ENCODE assay signal across 1 cellular context in the genomic region with DNA sequence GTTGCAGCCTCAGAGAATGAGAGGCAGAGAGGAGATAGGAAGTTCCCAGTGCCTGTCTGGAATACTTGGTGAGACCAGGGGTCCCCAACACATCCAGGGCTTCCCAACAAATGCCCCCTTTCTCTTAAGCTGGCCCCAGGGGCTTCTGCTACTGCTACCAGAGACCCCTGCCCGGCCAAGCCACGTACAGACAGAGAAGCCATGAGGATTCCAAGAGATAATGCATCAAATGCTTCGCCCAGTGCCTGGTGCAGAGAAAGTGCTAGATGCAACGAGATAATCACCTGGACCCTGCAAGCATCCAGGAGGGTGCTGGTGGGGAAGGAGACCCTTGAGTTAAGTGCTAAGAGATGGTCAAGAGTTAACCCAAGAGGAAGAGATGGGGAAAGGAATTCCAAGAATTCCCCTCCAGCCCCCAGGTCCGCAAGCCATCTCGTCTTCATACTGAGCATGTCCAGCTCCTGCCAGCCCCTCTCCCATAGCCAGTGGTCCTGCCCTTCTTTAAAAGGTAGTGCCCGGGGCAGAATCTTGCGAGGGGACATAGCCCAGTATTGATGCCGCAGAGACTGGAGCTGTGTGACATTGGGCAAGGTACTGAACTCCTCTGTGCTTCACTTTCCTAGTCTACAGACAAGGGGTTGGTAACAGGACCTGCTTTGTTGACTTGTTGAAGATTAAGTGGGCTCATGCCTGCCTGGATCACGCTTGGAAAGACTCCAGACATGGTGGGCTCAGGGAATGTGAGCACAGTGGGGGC.
TF ChIP-seq lines count a peak whose summit lies in the region.

No MANE protein-coding gene starts in this region.

TF ChIP-seq in SK-N-SH, 30 proteins besides CTCF, POLR2A, EP300 and RAD21:
- TF ChIP-seq, protein P1, sequence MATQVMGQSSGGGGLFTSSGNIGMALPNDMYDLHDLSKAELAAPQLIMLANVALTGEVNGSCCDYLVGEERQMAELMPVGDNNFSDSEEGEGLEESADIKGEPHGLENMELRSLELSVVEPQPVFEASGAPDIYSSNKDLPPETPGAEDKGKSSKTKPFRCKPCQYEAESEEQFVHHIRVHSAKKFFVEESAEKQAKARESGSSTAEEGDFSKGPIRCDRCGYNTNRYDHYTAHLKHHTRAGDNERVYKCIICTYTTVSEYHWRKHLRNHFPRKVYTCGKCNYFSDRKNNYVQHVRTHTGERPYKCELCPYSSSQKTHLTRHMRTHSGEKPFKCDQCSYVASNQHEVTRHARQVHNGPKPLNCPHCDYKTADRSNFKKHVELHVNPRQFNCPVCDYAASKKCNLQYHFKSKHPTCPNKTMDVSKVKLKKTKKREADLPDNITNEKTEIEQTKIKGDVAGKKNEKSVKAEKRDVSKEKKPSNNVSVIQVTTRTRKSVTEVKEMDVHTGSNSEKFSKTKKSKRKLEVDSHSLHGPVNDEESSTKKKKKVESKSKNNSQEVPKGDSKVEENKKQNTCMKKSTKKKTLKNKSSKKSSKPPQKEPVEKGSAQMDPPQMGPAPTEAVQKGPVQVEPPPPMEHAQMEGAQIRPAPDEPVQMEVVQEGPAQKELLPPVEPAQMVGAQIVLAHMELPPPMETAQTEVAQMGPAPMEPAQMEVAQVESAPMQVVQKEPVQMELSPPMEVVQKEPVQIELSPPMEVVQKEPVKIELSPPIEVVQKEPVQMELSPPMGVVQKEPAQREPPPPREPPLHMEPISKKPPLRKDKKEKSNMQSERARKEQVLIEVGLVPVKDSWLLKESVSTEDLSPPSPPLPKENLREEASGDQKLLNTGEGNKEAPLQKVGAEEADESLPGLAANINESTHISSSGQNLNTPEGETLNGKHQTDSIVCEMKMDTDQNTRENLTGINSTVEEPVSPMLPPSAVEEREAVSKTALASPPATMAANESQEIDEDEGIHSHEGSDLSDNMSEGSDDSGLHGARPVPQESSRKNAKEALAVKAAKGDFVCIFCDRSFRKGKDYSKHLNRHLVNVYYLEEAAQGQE (IDR thresholded peaks at IDR 0.05; ENCODE audit: low read depth, low read length), result no peak
- TF ChIP-seq MXI1 (IDR thresholded peaks at IDR 0.05; ENCODE audit: low read depth, low read length) (no peak), TCF12 (IDR thresholded peaks at IDR 0.05) (no peak), USF1 (IDR thresholded peaks at IDR 0.05; ENCODE audit: borderline replicate concordance, low read depth) (no peak), TEAD4 (IDR thresholded peaks at IDR 0.05; ENCODE audit: borderline replicate concordance, insufficient read depth) (no peak), USF2 (IDR thresholded peaks at IDR 0.05; ENCODE audit: borderline replicate concordance, low read depth, low read length) (no peak), TAF1 (IDR thresholded peaks at IDR 0.05; ENCODE audit: borderline replicate concordance, low read depth, low read length) (no peak)
TF ChIP-seq in SK-N-SH: peak in this region for 0.
